23 cellular contexts compared by ENCODE assay signal in the genomic region with DNA sequence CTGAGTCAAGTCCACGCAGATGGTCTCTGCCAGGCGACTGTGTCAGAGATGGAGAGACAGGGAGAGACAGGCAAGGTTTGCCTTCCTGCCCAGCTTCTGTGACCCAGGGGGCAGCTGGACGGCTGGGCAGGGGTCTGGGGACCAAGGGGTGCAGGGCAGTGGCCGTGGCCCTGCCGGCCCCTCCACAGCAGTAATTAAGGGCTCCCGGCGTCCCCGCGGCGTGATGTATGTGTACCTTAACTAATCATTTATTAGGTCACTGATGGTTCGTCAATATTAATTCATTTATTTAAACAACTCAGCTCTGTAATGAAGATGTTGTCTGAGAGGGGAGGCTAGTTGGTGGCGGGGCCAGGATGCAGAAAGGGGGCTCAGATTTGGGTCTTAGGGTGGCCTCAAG.
"Had no signal": no experiment of that assay in that cellular context is flagged by ENCODE, and none has a peak within 500 bp of the region (broad histone marks: within the 10 kb centered on the region; RNA-seq: fewer than 3 reads in every experiment).

No MANE protein-coding gene starts in this region.

- H3K4me2 ChIP-seq: KMS-11 had no signal

- H3K36me3 ChIP-seq: brain microvascular endothelial cell had no signal

- DNase-seq: activated CD4-positive, alpha-beta T cell treated with anti-CD3 and anti-CD28 coated beads, Interleukin-2, amount 10 ng/mL, durations not matched to agents 24 days and 14 days; activated CD4-positive, alpha-beta T cell treated with anti-CD3 and anti-CD28 coated beads, Interleukin-2, amount 50 U/mL, for 4 hours; activated CD8-positive, alpha-beta T cell treated with anti-CD3 and anti-CD28 coated beads for 36 hours; activated effector memory CD4-positive, alpha-beta T cell treated with anti-CD3 and anti-CD28 coated beads, Interleukin-2, amount 50 U/mL, for 16 hours; activated naive CD4-positive, alpha-beta T cell; activated naive CD4-positive, alpha-beta T cell treated with anti-CD3 and anti-CD28 coated beads, Interleukin-2, amount 50 U/mL, for 16 hours; activated naive CD8-positive, alpha-beta T cell treated with anti-CD3 and anti-CD28 coated beads for 36 hours; activated T-cell treated with anti-CD3 and anti-CD28 coated beads, Interleukin-2, amount 50 U/mL, for 1 hour; activated T-cell treated with anti-CD3 and anti-CD28 coated beads, Interleukin-2, amount 50 U/mL, for 72 hours; amniotic stem cell; brain microvascular endothelial cell; MM.1S; MV-4-11; NCI-H1092; NCI-H1436 treated with DMSO at 0.1 percent for 48 hours; NCI-H1694 treated with DMSO at 0.1 percent for 48 hours; NCI-H2029; NCI-H345; NCI-H524 treated with DMSO at 0.1 percent for 48 hours; RPMI8226 had no signal

- H3K27ac ChIP-seq: brain microvascular endothelial cell, KMS-11 had no signal

- ATAC-seq: activated CD8-positive, alpha-beta T cell treated with anti-CD3 and anti-CD28 coated beads for 36 hours; activated T-cell treated with anti-CD3 and anti-CD28 coated beads, Interleukin-2, amount 50 U/mL, for 72 hours; activated T-helper 17 cell treated with anti-CD3 and anti-CD28 coated beads, Interleukin-2, amount 50 U/mL, for 72 hours; Panc1 had no signal
